27 cellular contexts compared by ENCODE assay signal in the genomic region with DNA sequence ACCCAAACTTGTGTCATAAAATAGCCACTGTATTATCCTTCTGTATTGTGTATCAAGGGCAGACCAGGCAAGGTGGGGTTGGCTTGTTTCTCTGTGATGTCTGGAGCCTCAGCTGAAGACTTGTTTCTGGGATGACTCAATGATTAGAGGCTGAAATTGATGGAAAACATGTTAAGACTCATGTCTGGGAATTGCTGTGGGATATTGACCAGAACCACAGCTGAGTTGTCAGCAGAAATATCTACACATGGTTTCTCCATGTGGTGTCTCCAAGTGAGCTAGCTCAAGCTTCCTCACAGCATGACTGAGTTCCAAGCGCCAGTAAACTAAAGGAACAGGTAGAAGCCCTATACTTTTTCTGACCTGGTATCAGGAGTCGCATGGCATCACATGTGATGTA.
"Had no signal": no experiment of that assay in that cellular context is flagged by ENCODE, and none has a peak within 500 bp of the region (broad histone marks: within the 10 kb centered on the region; RNA-seq: fewer than 3 reads in every experiment).

No MANE protein-coding gene starts in this region.

- H3K4me2 ChIP-seq: hepatocyte had no signal

- H3K4me3 Mint-ChIP-seq: effector memory CD8-positive, alpha-beta T cell; natural killer cell; type B pancreatic cell had no signal

- H3K27me3 ChIP-seq: heart left ventricle, hepatocyte, left lung, ovary, right lobe of liver, stomach, testis, tibial artery had no signal

- H3K27ac ChIP-seq: gastroesophageal sphincter, heart left ventricle, hepatocyte, left lung, ovary, psoas muscle, right lobe of liver, stomach, testis, tibial artery had no signal

- H2AFZ ChIP-seq: hepatocyte had no signal

- FAIRE-seq: endometrium, small intestine had no signal

- H3K9me3 ChIP-seq: gastroesophageal sphincter, heart left ventricle, left lung, ovary, psoas muscle, right lobe of liver, stomach, testis, tibial artery had no signal

- H3K27ac Mint-ChIP-seq: effector memory CD8-positive, alpha-beta T cell; natural killer cell; type B pancreatic cell had no signal

- H3K4me1 Mint-ChIP-seq: natural killer cell had no signal

- H3K4me3 ChIP-seq: gastroesophageal sphincter, heart left ventricle, hepatocyte, left lung, ovary, psoas muscle, right lobe of liver, stomach, testis, tibial artery had no signal

- H3K79me2 ChIP-seq: hepatocyte had no signal

- H3K4me1 ChIP-seq: gastroesophageal sphincter, heart left ventricle, left lung, psoas muscle, right lobe of liver, stomach, testis, tibial artery had no signal

- H3K9me3 Mint-ChIP-seq: effector memory CD8-positive, alpha-beta T cell; natural killer cell had no signal

- ATAC-seq: effector memory CD8-positive, alpha-beta T cell; esophagus mucosa; gastroesophageal sphincter; heart left ventricle; left cardiac atrium; left lung; natural killer cell; psoas muscle; right lobe of liver had no signal

- H3K36me3 ChIP-seq: gastroesophageal sphincter, heart left ventricle, left lung, ovary, right lobe of liver, stomach, tibial artery had no signal

- H3K36me3 Mint-ChIP-seq: natural killer cell, type B pancreatic cell had no signal

- DNase-seq: cerebellar nuclear complex; cortex of kidney; effector memory CD8-positive, alpha-beta T cell; heart left ventricle; left cardiac atrium; left lung; natural killer cell; occipital lobe; ovary; posterior cingulate gyrus; psoas muscle; right lobe of liver; small intestine; stimulated activated CD4-positive, alpha-beta T cell treated with anti-CD3 and anti-CD28 coated beads, Interleukin-12 subunit alpha, Interleukin-12 subunit beta, amount 100 ng/mL, for 4 hours; stimulated activated CD4-positive, alpha-beta T cell treated with anti-CD3 and anti-CD28 coated beads, Interleukin-1b, Interleukin-23, amount 100 ng/mL, for 48 hours; stimulated activated CD4-positive, alpha-beta T cell treated with anti-CD3 and anti-CD28 coated beads, Interleukin-4, amount 100 ng/mL, for 1 hour; stimulated activated CD8-positive, alpha-beta memory T cell treated with anti-CD3 and anti-CD28 coated beads, Interleukin-4, amount 100 ng/mL, for 48 hours; stimulated activated naive CD4-positive, alpha-beta T cell treated with Interleukin-2 at 50 U/mL for 16 hours; stomach; substantia nigra; testis; tibial artery had no signal
